27 cellular contexts compared by ENCODE assay signal in the genomic region with DNA sequence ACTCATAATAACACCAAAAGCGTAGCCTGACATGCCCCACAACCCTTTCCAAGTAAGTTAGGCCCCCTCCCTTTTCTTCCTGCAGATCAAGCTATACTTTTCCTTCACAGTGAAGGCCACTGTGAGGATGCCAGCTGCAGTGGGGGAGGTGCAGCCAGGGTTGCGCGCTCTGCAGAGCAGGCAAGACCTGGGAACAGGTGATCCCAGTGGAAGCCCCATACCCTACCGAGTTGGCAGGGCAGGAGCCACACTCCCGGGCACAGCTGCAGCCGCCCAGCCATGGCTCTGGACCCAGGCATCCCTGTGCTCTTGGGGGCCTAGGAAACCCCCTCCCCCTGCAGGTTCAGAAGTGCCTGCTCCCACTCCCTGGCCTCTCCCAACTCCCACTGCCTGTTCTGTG. TPM values are rescaled to one million over a fixed set of nuclear protein-coding genes. Genes with fewer than 3 reads are reported as not detected.
DNase-seq lines count a peak whose midpoint lies in the region; ATAC-seq and TF ChIP-seq lines count a peak whose summit lies in the region.
"Had no signal": no experiment of that assay in that cellular context is flagged by ENCODE, and none has a peak within 500 bp of the region (broad histone marks: within the 10 kb centered on the region; RNA-seq: fewer than 3 reads in every experiment).

No MANE protein-coding gene starts in this region.

- no peak overlapping the region for H4K8ac ChIP-seq in neuronal stem cell (ENCODE audit: low read depth, low read length)

- peak overlapping the region; percentile 5 to 78 (median 13) for H3K27ac Mint-ChIP-seq in CD4-positive, CD25-positive, alpha-beta regulatory T cell
- H3K27ac Mint-ChIP-seq in GM23338, result no peak overlapping the region
- peak overlapping the region; percentile 1 for H3K27ac Mint-ChIP-seq in central memory CD8-positive, alpha-beta T cell (ENCODE audit: low read depth)

- H3K4me3 ChIP-seq in CD4-positive, CD25-positive, alpha-beta regulatory T cell (ENCODE audit: low read depth, low read length), result no peak overlapping the region
- no peak overlapping the region for H3K4me3 ChIP-seq in GM23338
- H3K4me3 ChIP-seq in neuronal stem cell (ENCODE audit: low read length in 2 of 2), result no peak overlapping the region
- H3K4me3 ChIP-seq in ascending aorta, result no peak overlapping the region
- H3K4me3 ChIP-seq: A549; BLaER1 treated with 17β-estradiol and CSF1 and Interleukin-3, amounts not matched to agents 10 nM and 100 nM; PC-9; SJSA1 had no signal

- H3F3A ChIP-seq in GM23338 (replicated peaks; ENCODE audit: low read depth), result no peaks in the 10 kb centered on the region

- peaks cover 34% of the 10 kb centered on the region for H3K36me3 Mint-ChIP-seq in CD4-positive, CD25-positive, alpha-beta regulatory T cell
- no peaks in the 10 kb centered on the region for H3K36me3 Mint-ChIP-seq in GM23338 (ENCODE audit: low read depth)
- H3K36me3 Mint-ChIP-seq in central memory CD8-positive, alpha-beta T cell (ENCODE audit: insufficient read depth), result peaks cover 38% of the 10 kb centered on the region

- peak overlapping the region; percentile 28 for H3K18ac ChIP-seq in neuronal stem cell (ENCODE audit: low read length)

- H2BK12ac ChIP-seq in neuronal stem cell (ENCODE audit: low read length), result no peak overlapping the region

- peaks cover 53% of the 10 kb centered on the region for H3K36me3 ChIP-seq in CD4-positive, CD25-positive, alpha-beta regulatory T cell (ENCODE audit: control insufficient read depth, insufficient read depth, low read length)
- H3K36me3 ChIP-seq in GM23338 (ENCODE audit: insufficient read depth) (no peaks in the 10 kb centered on the region), neuronal stem cell (replicated peaks in 1 of 2; ENCODE audit: control insufficient read depth in 2 of 2, insufficient read depth in 2 of 2, low read length in 2 of 2) (peaks cover 6 to 68% of the 10 kb centered on the region in 2 donors), ascending aorta (peaks cover 25 to 35% of the 10 kb centered on the region in 2 donors)

- no peak overlapping the region for H2AFZ ChIP-seq in GM23338
- H2AFZ ChIP-seq in neuronal stem cell (ENCODE audit: low read length), result no peak overlapping the region
- H2AFZ ChIP-seq: PC-9 had no signal

- no peak overlapping the region for H2BK5ac ChIP-seq in neuronal stem cell (ENCODE audit: low read length)

- no peak overlapping the region for H2AK5ac ChIP-seq in neuronal stem cell (ENCODE audit: low read depth, low read length)

- no peak overlapping the region for H2BK120ac ChIP-seq in neuronal stem cell (ENCODE audit: low read depth, low read length)

- no peak overlapping the region for H4K91ac ChIP-seq in neuronal stem cell (ENCODE audit: low read depth, low read length, poor library complexity)

- H3K4me2 ChIP-seq in GM23338 (no peak overlapping the region), neuronal stem cell (ENCODE audit: insufficient read depth, low read length, poor library complexity, severe bottlenecking) (no peak overlapping the region)
- H3K4me2 ChIP-seq: A549, PC-9 had no signal

- peak overlapping the region; percentile 60 for H3K9ac ChIP-seq in neuronal stem cell (ENCODE audit: low read depth, low read length, poor library complexity)
- H3K9ac ChIP-seq: BLaER1 treated with 17β-estradiol and CSF1 and Interleukin-3, amounts not matched to agents 10 nM and 100 nM had no signal

- no peaks in the 10 kb centered on the region for H3K4me1 ChIP-seq in CD4-positive, CD25-positive, alpha-beta regulatory T cell (ENCODE audit: control insufficient read depth, insufficient read depth, low read length, poor library complexity, severe bottlenecking)
- H3K4me1 ChIP-seq in GM23338 (ENCODE audit: insufficient read depth) (no peaks in the 10 kb centered on the region), neuronal stem cell (ENCODE audit: control insufficient read depth in 2 of 2, insufficient read depth in 1 of 2, low read depth in 1 of 2, low read length in 2 of 2) (peaks cover 0 to 4% of the 10 kb centered on the region in 2 donors), ascending aorta (no peaks in the 10 kb centered on the region)
- H3K4me1 ChIP-seq: A549, SJSA1 had no signal

- H3K27ac ChIP-seq in CD4-positive, CD25-positive, alpha-beta regulatory T cell (ENCODE audit: insufficient read depth, low read length, poor library complexity, severe bottlenecking), result no peak overlapping the region
- no peak overlapping the region for H3K27ac ChIP-seq in GM23338 (ENCODE audit: low read depth)
- no peak overlapping the region for H3K27ac ChIP-seq in neuronal stem cell (replicated peaks; ENCODE audit: low read length)
- no peak overlapping the region for H3K27ac ChIP-seq in ascending aorta
- H3K27ac ChIP-seq: A549; BLaER1 treated with 17β-estradiol and CSF1 and Interleukin-3, amounts not matched to agents 10 nM and 100 nM; PC-9; SJSA1 had no signal

- H3K4me1 Mint-ChIP-seq in CD4-positive, CD25-positive, alpha-beta regulatory T cell, result peaks cover 15 to 29% (median 20%) of the 10 kb centered on the region in 4 donors
- peaks cover 6% of the 10 kb centered on the region; the same call in 2 of the 3 replicates for H3K4me1 Mint-ChIP-seq in GM23338
- H3K4me1 Mint-ChIP-seq in central memory CD8-positive, alpha-beta T cell, result peaks cover 34% of the 10 kb centered on the region

- peak overlapping the region; percentile 94 for H3K14ac ChIP-seq in neuronal stem cell (ENCODE audit: low read length)

- H3K79me2 ChIP-seq in GM23338 (replicated peaks; ENCODE audit: insufficient read depth), result no peaks in the 10 kb centered on the region

- H2BK15ac ChIP-seq in neuronal stem cell (ENCODE audit: low read length), result no peak overlapping the region

- no CpG with 5 or more reads among the region's 6 CpGs for WGBS in neuronal stem cell (ENCODE audit: extremely low coverage in 2 of 2, insufficient read length in 2 of 2, insufficient replicate concordance in 1 of 2), 2 donors

- intact Hi-C loops in head of caudate nucleus (cut with DNase I) (no loop called here), ascending aorta (cut with DNase I) (no loop called here)

- H3K9me2 ChIP-seq in GM23338 (ENCODE audit: insufficient read depth), result no peaks in the 10 kb centered on the region

- no peak overlapping the region for H3K4ac ChIP-seq in neuronal stem cell (ENCODE audit: low read length)

- H3K4me3 Mint-ChIP-seq in CD4-positive, CD25-positive, alpha-beta regulatory T cell, result no peak overlapping the region
- no peak overlapping the region for H3K4me3 Mint-ChIP-seq in GM23338
- H3K4me3 Mint-ChIP-seq in central memory CD8-positive, alpha-beta T cell, result no peak overlapping the region

- H3K27me3 Mint-ChIP-seq in CD4-positive, CD25-positive, alpha-beta regulatory T cell, result no peaks in the 10 kb centered on the region
- no peaks in the 10 kb centered on the region for H3K27me3 Mint-ChIP-seq in GM23338 (ENCODE audit: insufficient read depth, low read depth, poor library complexity)
- H3K27me3 Mint-ChIP-seq in central memory CD8-positive, alpha-beta T cell, result no peaks in the 10 kb centered on the region

- H3K23ac ChIP-seq in neuronal stem cell (ENCODE audit: low read depth, low read length, poor library complexity), result peak overlapping the region; percentile 43

- H3K9me3 ChIP-seq in CD4-positive, CD25-positive, alpha-beta regulatory T cell (ENCODE audit: control insufficient read depth in 2 of 2, low read length in 2 of 2), result no peaks in the 10 kb centered on the region
- peaks cover 0 to 2% of the 10 kb centered on the region in 2 donors for H3K9me3 ChIP-seq in neuronal stem cell (replicated peaks in 1 of 2; ENCODE audit: control insufficient read depth in 2 of 2, insufficient read depth in 1 of 2, low read depth in 1 of 2, low read length in 2 of 2)
- no peaks in the 10 kb centered on the region for H3K9me3 ChIP-seq in ascending aorta
- H3K9me3 ChIP-seq: A549; BLaER1 treated with 17β-estradiol and CSF1 and Interleukin-3, amounts not matched to agents 10 nM and 100 nM; SJSA1 had no signal

- H3K27me3 ChIP-seq in CD4-positive, CD25-positive, alpha-beta regulatory T cell (ENCODE audit: control insufficient read depth, insufficient read depth, low read length), result no peaks in the 10 kb centered on the region
- no peaks in the 10 kb centered on the region for H3K27me3 ChIP-seq in GM23338 (ENCODE audit: insufficient read depth)
- H3K27me3 ChIP-seq in neuronal stem cell (ENCODE audit: control insufficient read depth in 3 of 3, insufficient read depth in 3 of 3, low read depth in 1 of 3, low read length in 3 of 3), result no peaks in the 10 kb centered on the region
- H3K27me3 ChIP-seq in ascending aorta, result no peaks in the 10 kb centered on the region
- H3K27me3 ChIP-seq: BLaER1 treated with 17β-estradiol and CSF1 and Interleukin-3, amounts not matched to agents 10 nM and 100 nM; SJSA1 had no signal

- no peaks in the 10 kb centered on the region for H3K79me1 ChIP-seq in neuronal stem cell (ENCODE audit: low read depth, low read length)

- no peak for ATAC-seq in CD4-positive, CD25-positive, alpha-beta regulatory T cell (ENCODE audit: low read depth in 2 of 2)
- ATAC-seq in GM23338, result peak; percentile 61
- no peak for ATAC-seq in central memory CD8-positive, alpha-beta T cell (replicated peaks; ENCODE audit: extremely low read depth, poor library complexity, severe bottlenecking)
- ATAC-seq: A549, HepG2 had no signal

- no peak for DNase-seq in CD4-positive, CD25-positive, alpha-beta regulatory T cell
- no peak for DNase-seq in GM23338 (ENCODE audit: low spot score)
- no peak for DNase-seq in central memory CD8-positive, alpha-beta T cell (ENCODE audit: low spot score in 2 of 2)
- no peak for DNase-seq in neuronal stem cell (ENCODE audit: low spot score)
- no peak for DNase-seq in head of caudate nucleus
- DNase-seq in foreskin melanocyte, result no peak
- no peak for DNase-seq in ascending aorta (ENCODE audit: low spot score in 2 of 2)
- DNase-seq: AML-193, Calu3, DMS79 treated with DMSO at 0.1 percent for 48 hours, GF-D8, H7, Karpas-422, MV-4-11, NCI-H1105, NCI-H1436 treated with DMSO at 0.1 percent for 48 hours, NCI-H187 treated with DMSO at 0.1 percent for 48 hours, NCI-H2171 treated with DMSO at 0.1 percent for 48 hours, NCI-H345, NCI-H510A treated with DMSO at 0.1 percent for 48 hours, PC-9, Right ventricle myocardium superior, RPMI8226 had no signal

- TF ChIP-seq CTCF in GM23338 (conservative IDR thresholded peaks at IDR 0.05; ENCODE audit: low read depth in 2 of 2), result no peak
- TF ChIP-seq CTCF in ascending aorta (IDR thresholded peaks at IDR 0.05), result no peak

- no peaks in the 10 kb centered on the region for H4K20me1 ChIP-seq in GM23338 (replicated peaks; ENCODE audit: insufficient read depth)

- H3K9me3 Mint-ChIP-seq in CD4-positive, CD25-positive, alpha-beta regulatory T cell, result no peaks in the 10 kb centered on the region
- H3K9me3 Mint-ChIP-seq in GM23338, result no peaks in the 10 kb centered on the region
- no peaks in the 10 kb centered on the region for H3K9me3 Mint-ChIP-seq in central memory CD8-positive, alpha-beta T cell

RNA-seq across cellular contexts. Expression of gene MTMR6, which starts 18.7 kb away (rescaled TPM):
- total RNA-seq in CD4-positive, CD25-positive, alpha-beta regulatory T cell, result 35.0 TPM
- 10 to 100 TPM; 16.8 to 22.4 (median 19.7) TPM for polyA plus RNA-seq in CD4-positive, CD25-positive, alpha-beta regulatory T cell
- total RNA-seq in GM23338 (2014; rRNA removed; shearing (Covaris generic)), result 9.5 and 11.5 TPM in 2 replicates
- polyA plus RNA-seq in GM23338 (2016; fragmentation: Nextera tagmentation; extraction: Ambion mirVana), result 3.4 and 4.6 TPM in 2 replicates
- 7.0 TPM for polyA plus RNA-seq in neuronal stem cell (2013, experiment 1 of 2)
- polyA plus RNA-seq in neuronal stem cell (2013, experiment 2 of 2), result 7.1 TPM
- 6.4 TPM for total RNA-seq in ascending aorta

RNA-seq across cellular contexts. Expression of gene NUP58, which starts 32.9 kb away (rescaled TPM):
- 77.3 TPM for total RNA-seq in CD4-positive, CD25-positive, alpha-beta regulatory T cell
- 10 to 100 TPM; 17.9 to 23.4 (median 18.5) TPM for polyA plus RNA-seq in CD4-positive, CD25-positive, alpha-beta regulatory T cell
- 79.5 and 91.8 TPM in 2 replicates for total RNA-seq in GM23338 (2014; rRNA removed; shearing (Covaris generic))
- 27.6 and 27.7 TPM in 2 replicates for polyA plus RNA-seq in GM23338 (2016; fragmentation: Nextera tagmentation; extraction: Ambion mirVana)
- 41.9 TPM for polyA plus RNA-seq in neuronal stem cell (2013, experiment 1 of 2)
- 40.0 TPM for polyA plus RNA-seq in neuronal stem cell (2013, experiment 2 of 2)
- total RNA-seq in ascending aorta, result 9.7 TPM
